In the genomic region with DNA sequence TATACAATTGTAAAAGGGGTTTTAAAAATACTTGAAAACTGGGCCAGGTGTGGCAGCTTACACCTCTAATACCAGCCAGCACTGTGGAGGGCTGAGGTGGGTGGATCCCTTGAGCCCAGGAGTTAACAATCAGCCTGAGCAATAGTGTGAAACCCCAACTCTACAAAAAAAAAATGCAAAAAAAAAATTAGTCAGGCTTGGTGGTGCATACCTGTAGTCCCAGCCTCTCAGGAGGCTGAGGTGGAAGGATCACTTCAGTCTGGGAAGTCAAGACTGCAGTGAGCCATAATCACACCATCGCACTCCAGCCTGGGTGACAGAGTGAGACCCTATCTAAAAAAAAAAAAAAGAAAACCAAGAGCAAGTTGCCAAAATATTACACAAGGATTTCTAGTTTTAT, we compare ENCODE assay signal across 20 cellular contexts.
DNase-seq lines count a peak whose midpoint lies in the region; ATAC-seq, FAIRE-seq and TF ChIP-seq lines count a peak whose summit lies in the region.
"Had no signal": no experiment of that assay in that cellular context is flagged by ENCODE, and none has a peak within 500 bp of the region (broad histone marks: within the 10 kb centered on the region; RNA-seq: fewer than 3 reads in every experiment).

No MANE protein-coding gene starts in this region.

- CTCF ChIA-PET in activated CD8-positive, alpha-beta T cell treated with anti-CD3 and anti-CD28 coated beads, Interleukin-2, amount 10 ng/mL, durations not matched to agents 7 days and 5 days (lab: Charles Lee) = interaction anchor here (0.9 kb wide), 1 partner anchor 24 kb away, joined by 4 read pairs; no protein-coding TSS in a partner anchor

- H3K36me3 ChIP-seq in kidney (ENCODE audit: control insufficient read depth in 1 of 2, insufficient read depth in 2 of 2, low read length in 2 of 2) = no peaks in the 10 kb centered on the region
- H3K36me3 ChIP-seq: left lung, upper lobe of right lung had no signal

- no peaks in the 10 kb centered on the region for H3K4me1 ChIP-seq in kidney (ENCODE audit: control insufficient read depth in 1 of 2, insufficient read depth in 1 of 2, low read depth in 1 of 2, low read length in 2 of 2)
- H3K4me1 ChIP-seq: upper lobe of right lung had no signal

- H3K4me3 ChIP-seq in kidney (ENCODE audit: low read length in 2 of 2) = no peak overlapping the region
- H3K4me3 ChIP-seq: dorsolateral prefrontal cortex, left lung, upper lobe of right lung had no signal

- TF ChIP-seq CTCF in kidney (IDR thresholded peaks at IDR 0.05; ENCODE audit: borderline replicate concordance, extremely low read depth, insufficient read depth) = no peak

- DNase-seq in activated T-cell treated with anti-CD3 and anti-CD28 coated beads, Interleukin-2, amount 50 U/mL, for 72 hours = peak in 1 of 2 donors; percentile 13
- DNase-seq in activated T-cell treated with anti-CD3 and anti-CD28 coated beads for 4 hours (no peak), kidney (no peak), NCI-H1694 (lab: John Stamatoyannopoulos, UW) (no peak)
- DNase-seq in activated CD8-positive, alpha-beta T cell treated with anti-CD3 and anti-CD28 coated beads, Interleukin-2, amount 10 ng/mL, durations not matched to agents 7 days and 5 days = no peak
- no peak for DNase-seq in stimulated activated effector memory CD8-positive, alpha-beta T cell treated with anti-CD3 and anti-CD28 coated beads, Interleukin-12 subunit alpha, Interleukin-12 subunit beta, amount 100 ng/mL, for 72 hours (ENCODE audit: low spot score in 2 of 2)
- DNase-seq: AML-193; anterior cingulate cortex; DND-41; dorsolateral prefrontal cortex; hypothalamus; left lung; naive B cell; NCI-H2029; stimulated activated CD8-positive, alpha-beta memory T cell treated with anti-CD3 and anti-CD28 coated beads, Interleukin-4, amount 100 ng/mL, for 48 hours; upper lobe of right lung had no signal

- H3K36me3 Mint-ChIP-seq in activated T-cell treated with anti-CD3 and anti-CD28 coated beads, Interleukin-2, amount 50 U/mL, for 72 hours (ENCODE audit: insufficient read depth in 2 of 2) = peaks cover 20 to 27% of the 10 kb centered on the region in 2 donors
- H3K36me3 Mint-ChIP-seq in activated CD8-positive, alpha-beta T cell treated with anti-CD3 and anti-CD28 coated beads, Interleukin-2, amount 10 ng/mL, durations not matched to agents 7 days and 5 days (ENCODE audit: low read depth) = peaks cover 48% of the 10 kb centered on the region
- peaks cover 12% of the 10 kb centered on the region for H3K36me3 Mint-ChIP-seq in stimulated activated effector memory CD8-positive, alpha-beta T cell treated with anti-CD3 and anti-CD28 coated beads, Interleukin-12 subunit alpha, Interleukin-12 subunit beta, amount 100 ng/mL, for 72 hours

- POLR2A ChIA-PET in activated CD8-positive, alpha-beta T cell treated with anti-CD3 and anti-CD28 coated beads, Interleukin-2, amount 10 ng/mL, durations not matched to agents 7 days and 5 days (lab: Charles Lee) = no interaction called here

- peak overlapping the region; percentile 39 to 67 for H3K4me3 Mint-ChIP-seq in activated T-cell treated with anti-CD3 and anti-CD28 coated beads, Interleukin-2, amount 50 U/mL, for 72 hours
- H3K4me3 Mint-ChIP-seq in activated CD8-positive, alpha-beta T cell treated with anti-CD3 and anti-CD28 coated beads, Interleukin-2, amount 10 ng/mL, durations not matched to agents 7 days and 5 days = peak overlapping the region; percentile 33
- H3K4me3 Mint-ChIP-seq in stimulated activated effector memory CD8-positive, alpha-beta T cell treated with anti-CD3 and anti-CD28 coated beads, Interleukin-12 subunit alpha, Interleukin-12 subunit beta, amount 100 ng/mL, for 72 hours = peak overlapping the region; percentile 53
- H3K4me3 Mint-ChIP-seq: naive B cell had no signal

- H3K27me3 Mint-ChIP-seq in activated T-cell treated with anti-CD3 and anti-CD28 coated beads, Interleukin-2, amount 50 U/mL, for 72 hours (ENCODE audit: low read depth) = no peaks in the 10 kb centered on the region
- no peaks in the 10 kb centered on the region for H3K27me3 Mint-ChIP-seq in activated CD8-positive, alpha-beta T cell treated with anti-CD3 and anti-CD28 coated beads, Interleukin-2, amount 10 ng/mL, durations not matched to agents 7 days and 5 days (ENCODE audit: low read depth)
- H3K27me3 Mint-ChIP-seq: naive B cell had no signal

- no peak overlapping the region for H3K27ac ChIP-seq in kidney (ENCODE audit: low read depth in 2 of 2, low read length in 2 of 2)
- H3K27ac ChIP-seq: dorsolateral prefrontal cortex, left lung, RWPE1, upper lobe of right lung had no signal

- intact Hi-C loops in kidney (cut with DNase I) = no loop called here

- FAIRE-seq in kidney (lab: Jason Lieb, UNC) = no peak
- FAIRE-seq: H1 had no signal

- ATAC-seq in activated T-cell treated with anti-CD3 and anti-CD28 coated beads, Interleukin-2, amount 50 U/mL, for 72 hours (replicated peaks in 1 of 2) = peak; percentile 64 to 74
- ATAC-seq in GM21381 (IDR thresholded peaks at IDR 0.05; ENCODE audit: unreplicated experiment) = peak; percentile 34
- ATAC-seq in activated CD8-positive, alpha-beta T cell treated with anti-CD3 and anti-CD28 coated beads, Interleukin-2, amount 10 ng/mL, durations not matched to agents 7 days and 5 days = peak; percentile 56
- ATAC-seq in stimulated activated effector memory CD8-positive, alpha-beta T cell treated with anti-CD3 and anti-CD28 coated beads, Interleukin-12 subunit alpha, Interleukin-12 subunit beta, amount 100 ng/mL, for 72 hours = peak; percentile 76
- no peak for ATAC-seq in HG02759 (IDR thresholded peaks at IDR 0.05; ENCODE audit: unreplicated experiment)
- ATAC-seq: left lung, upper lobe of right lung had no signal

- H3K27ac Mint-ChIP-seq in activated T-cell treated with anti-CD3 and anti-CD28 coated beads, Interleukin-2, amount 50 U/mL, for 72 hours = peak overlapping the region; percentile 60
- H3K27ac Mint-ChIP-seq in activated CD8-positive, alpha-beta T cell treated with anti-CD3 and anti-CD28 coated beads, Interleukin-2, amount 10 ng/mL, durations not matched to agents 7 days and 5 days = peak overlapping the region; percentile 52
- peak overlapping the region; percentile 98 for H3K27ac Mint-ChIP-seq in stimulated activated effector memory CD8-positive, alpha-beta T cell treated with anti-CD3 and anti-CD28 coated beads, Interleukin-12 subunit alpha, Interleukin-12 subunit beta, amount 100 ng/mL, for 72 hours

- no peaks in the 10 kb centered on the region for H3K9me3 ChIP-seq in kidney (ENCODE audit: control insufficient read depth in 1 of 2, low read length in 2 of 2)
- H3K9me3 ChIP-seq: left lung, upper lobe of right lung had no signal

- no peak overlapping the region for H3K9ac ChIP-seq in kidney (ENCODE audit: low read length in 2 of 2)

- H3K4me1 Mint-ChIP-seq in activated T-cell treated with anti-CD3 and anti-CD28 coated beads, Interleukin-2, amount 50 U/mL, for 72 hours (ENCODE audit: low read depth) = peaks cover 46% of the 10 kb centered on the region
- peaks cover 36% of the 10 kb centered on the region for H3K4me1 Mint-ChIP-seq in activated CD8-positive, alpha-beta T cell treated with anti-CD3 and anti-CD28 coated beads, Interleukin-2, amount 10 ng/mL, durations not matched to agents 7 days and 5 days (ENCODE audit: low read depth)
- peaks cover 50% of the 10 kb centered on the region for H3K4me1 Mint-ChIP-seq in stimulated activated effector memory CD8-positive, alpha-beta T cell treated with anti-CD3 and anti-CD28 coated beads, Interleukin-12 subunit alpha, Interleukin-12 subunit beta, amount 100 ng/mL, for 72 hours

- peaks cover 15 to 16% of the 10 kb centered on the region in 2 donors for H3K9me3 Mint-ChIP-seq in activated T-cell treated with anti-CD3 and anti-CD28 coated beads, Interleukin-2, amount 50 U/mL, for 72 hours
- H3K9me3 Mint-ChIP-seq in activated CD8-positive, alpha-beta T cell treated with anti-CD3 and anti-CD28 coated beads, Interleukin-2, amount 10 ng/mL, durations not matched to agents 7 days and 5 days (ENCODE audit: insufficient read depth) = peaks cover 18% of the 10 kb centered on the region
- peaks cover 11% of the 10 kb centered on the region for H3K9me3 Mint-ChIP-seq in stimulated activated effector memory CD8-positive, alpha-beta T cell treated with anti-CD3 and anti-CD28 coated beads, Interleukin-12 subunit alpha, Interleukin-12 subunit beta, amount 100 ng/mL, for 72 hours
